ENCODE assay signal across 8 cellular contexts in genomic region chr16:4847774-4848587, GRCh38. TPM values are rescaled to one million over a fixed set of nuclear protein-coding genes. Genes with fewer than 3 reads are reported as not detected.
DNase-seq lines count a peak whose midpoint lies in the region; ATAC-seq and TF ChIP-seq lines count a peak whose summit lies in the region.

No MANE protein-coding gene starts in this region.

- dilution Hi-C loops in IMR-90 (cut with HindIII; ENCODE audit: low sequenced_read_pairs, unreplicated experiment) = no loop called here

- peak overlapping the region; percentile 82 for H3K4me3 Mint-ChIP-seq in WTC11

- H2AFZ ChIP-seq in IMR-90 (replicated peaks; ENCODE audit: low read length, poor library complexity) = peak overlapping the region; percentile 95

- H3K14ac ChIP-seq in IMR-90 (replicated peaks; ENCODE audit: low read depth, low read length) = peak overlapping the region; percentile 49

- no peak for TF ChIP-seq POLR2A in IMR-90 (IDR thresholded peaks at IDR 0.05; ENCODE audit: low read depth, low read length)
- no peak for TF ChIP-seq POLR2A in right lobe of liver (IDR thresholded peaks at IDR 0.05)

- H3K4me3 ChIP-seq in IMR-90 (ENCODE audit: insufficient read depth, low read depth, low read length) = peak overlapping the region; percentile 88
- peak overlapping the region; percentile 85 to 97 (median 89) for H3K4me3 ChIP-seq in right lobe of liver

- peaks cover 56% of the 10 kb centered on the region for H4K20me1 ChIP-seq in IMR-90 (ENCODE audit: insufficient read depth, low read length)

- no peak overlapping the region for H2BK15ac ChIP-seq in IMR-90 (ENCODE audit: low read depth, low read length)

- no peak overlapping the region for H4K91ac ChIP-seq in IMR-90 (ENCODE audit: insufficient read depth, low read depth, low read length)

- peaks cover 3% of the 10 kb centered on the region; the same call in 1 of the 2 replicates for H3K9me1 ChIP-seq in IMR-90 (ENCODE audit: insufficient read depth, low read length)

- peak overlapping the region; percentile 3; the same call in 1 of the 2 replicates for H3K4ac ChIP-seq in IMR-90 (ENCODE audit: low read depth, low read length)

- no peaks in the 10 kb centered on the region for H3K9me3 Mint-ChIP-seq in WTC11

- peak; percentile 23 for ATAC-seq in GM21529 (IDR thresholded peaks at IDR 0.05; ENCODE audit: unreplicated experiment)
- no peak; the same call in none of the 2 replicates for ATAC-seq in IMR-90 (ENCODE audit: low read depth)
- no peak for ATAC-seq in WTC11
- ATAC-seq in right lobe of liver = peak; percentile 5 to 42 (median 22)

- in situ Hi-C loops in IMR-90 (cut with MboI; ENCODE audit: low sequenced_read_pairs) = no loop called here

- peak overlapping the region; percentile 94 for H3K4me2 ChIP-seq in IMR-90 (ENCODE audit: low read depth, low read length)

- H2BK120ac ChIP-seq in IMR-90 (ENCODE audit: low read depth, low read length) = no peak overlapping the region

- H3K18ac ChIP-seq in IMR-90 (ENCODE audit: low read depth, low read length) = no peak overlapping the region

- intact Hi-C loops in IMR-90 (cut with micrococcal nuclease) = loop anchor here (1.0 to 5.0 kb wide), 3 partner anchors 95 to 184 kb away; partner anchors contain the start of gene NAGPA
- intact Hi-C loops in right lobe of liver (cut with DNase I) = no loop called here

- no peak overlapping the region for H4K5ac ChIP-seq in IMR-90 (ENCODE audit: low read depth, low read length)

- DNase-seq in EH (ENCODE audit: low read depth) (peak; percentile 66), IMR-90 (peak; percentile 64), WTC11 (ENCODE audit: low spot score) (peak; percentile 33), dedifferentiated amniotic fluid mesenchymal stem cell (ENCODE audit: extremely low spot score) (peak; percentile 54), right lobe of liver (peak; percentile 56 to 76 (median 71)), hippocampal formation (lab: John Stamatoyannopoulos, UW) (no peak)
- peak in 2 of 3 donors; percentile 4 to 6 for DNase-seq in stimulated activated CD4-positive, alpha-beta T cell treated with anti-CD3 and anti-CD28 coated beads, TNF-alpha, amount 100 ng/mL, for 48 hours (ENCODE audit: low read depth in 3 of 3)

- no peaks in the 10 kb centered on the region for H3K27me3 Mint-ChIP-seq in WTC11 (ENCODE audit: low read depth)

- H3K27ac Mint-ChIP-seq in WTC11 = peak overlapping the region; percentile 24

- 0 out of 2 replicates have a peak overlapping the region, but pooled peaks have one; percentile 7 for H3K56ac ChIP-seq in IMR-90 (ENCODE audit: extremely low read depth, insufficient read depth, low read length)

- H3K27me3 ChIP-seq in IMR-90 (ENCODE audit: control insufficient read depth, insufficient read depth, low read length) (no peaks in the 10 kb centered on the region), right lobe of liver (no peaks in the 10 kb centered on the region)

- H4K8ac ChIP-seq in IMR-90 (ENCODE audit: low read depth in 2 of 2, low read length in 2 of 2) = peak overlapping the region in 1 of 2 experiments; percentile 6; a peak in 1 of 4 replicates

- H3K36me3 ChIP-seq in IMR-90 (ENCODE audit: control insufficient read depth, insufficient read depth, low read length) = peaks cover 11% of the 10 kb centered on the region
- peaks cover 0 to 22% (median 10%) of the 10 kb centered on the region in 4 donors for H3K36me3 ChIP-seq in right lobe of liver

- POLR2A ChIA-PET in IMR-90 (lab: Charles Lee; ENCODE audit: unreplicated experiment) = no interaction called here
- POLR2A ChIA-PET in WTC11 (lab: Charles Lee) = interaction anchor here (2.1 kb wide), 1 partner anchor 88 kb away, joined by 4 read pairs; no protein-coding TSS in a partner anchor

- peak overlapping the region; percentile 32 for H3K23ac ChIP-seq in IMR-90 (ENCODE audit: low read depth, low read length)

- H3K4me1 ChIP-seq in IMR-90 (ENCODE audit: control insufficient read depth, insufficient read depth, low read length) = peaks cover 11% of the 10 kb centered on the region
- H3K4me1 ChIP-seq in right lobe of liver = peaks cover 0 to 41% (median 14%) of the 10 kb centered on the region in 4 donors

- H3K36me3 Mint-ChIP-seq in WTC11 = peaks cover 29% of the 10 kb centered on the region

- peak overlapping the region; percentile 32 for H2BK5ac ChIP-seq in IMR-90 (ENCODE audit: low read depth, low read length, poor library complexity, severe bottlenecking)

- H2AK9ac ChIP-seq in IMR-90 (replicated peaks; ENCODE audit: low read depth, low read length, poor library complexity) = peak overlapping the region; percentile 93

- BruUV-seq in IMR-90 (replicated peaks; lab: Mats Ljungman, UMichigan) = no TSS peak

- H2AK5ac ChIP-seq in IMR-90 (ENCODE audit: low read depth, low read length) = no peak overlapping the region

- H3K79me1 ChIP-seq in IMR-90 (ENCODE audit: low read depth in 1 of 2, low read length in 2 of 2) = peaks cover 15 to 50% of the 10 kb centered on the region in 2 experiments

- H3K27ac ChIP-seq in IMR-90 (ENCODE audit: insufficient read depth, low read length) = peak overlapping the region; percentile 49
- peak overlapping the region; percentile 87 to 96 (median 93) for H3K27ac ChIP-seq in right lobe of liver

- 1% methylated on average over 33 of the region's 83 CpGs; no CpG with 5 or more reads in 1 of the 2 experiments for WGBS in IMR-90 (ENCODE audit: extremely low coverage in 2 of 2, insufficient read length in 1 of 2), 2 experiments
- 0% methylated on average over 37 of the region's 83 CpGs for WGBS in right lobe of liver (ENCODE audit: insufficient coverage, low coverage, low lambda C conversion rate, missing lambda C conversion rate)

- H2BK20ac ChIP-seq in IMR-90 (ENCODE audit: low read depth, low read length) = no peak overlapping the region

- H3K9me3 ChIP-seq in IMR-90 (ENCODE audit: control insufficient read depth, insufficient read depth, low read length) (no peaks in the 10 kb centered on the region), right lobe of liver (no peaks in the 10 kb centered on the region)

- H3K9ac ChIP-seq in IMR-90 (ENCODE audit: low read depth, low read length) = peak overlapping the region; percentile 72

- TF ChIP-seq RAD21 in IMR-90 (IDR thresholded peaks at IDR 0.05; ENCODE audit: low read length) = no peak

- H3K4me1 Mint-ChIP-seq in WTC11 = peaks cover 30% of the 10 kb centered on the region

- CTCF ChIA-PET in IMR-90 (lab: Yijun Ruan, JAX) = no interaction called here
- CTCF ChIA-PET in WTC11 (lab: Charles Lee) = interaction anchor here (0.6 to 2.0 kb wide), 6 partner anchors 106 to 445 kb away, joined by 3 to 10 read pairs (median 3); partner anchors contain the start of genes ANKS3, DNAAF8 and SEC14L5

- TF ChIP-seq CTCF in IMR-90 (conservative IDR thresholded peaks at IDR 0.05; ENCODE audit: low read depth, low read length) = no peak
- TF ChIP-seq CTCF in WTC11 (IDR thresholded peaks at IDR 0.05) = no peak
- TF ChIP-seq CTCF in right lobe of liver (IDR thresholded peaks at IDR 0.05) = no peak

TF ChIP-seq in IMR-90, 13 proteins besides CTCF, POLR2A, EP300 and RAD21:
- TF ChIP-seq NFE2L2 (IDR thresholded peaks at IDR 0.05; ENCODE audit: low read depth, low read length) (no peak), RFX5 (IDR thresholded peaks at IDR 0.05; ENCODE audit: low read depth, low read length) (no peak), MXI1 (IDR thresholded peaks at IDR 0.05; ENCODE audit: borderline replicate concordance, low read depth, low read length) (peak; percentile 60; the same call in 1 of the 2 replicates)

TF ChIP-seq in WTC11, 78 proteins besides CTCF, POLR2A, EP300 and RAD21:
- TF ChIP-seq ZNF423 (CRISPR knock-in tag; IDR thresholded peaks at IDR 0.05) = peak; percentile 50; the same call in 1 of the 2 replicates
- TF ChIP-seq NFATC4 (CRISPR knock-in tag; IDR thresholded peaks at IDR 0.05) = no peak
TF ChIP-seq in WTC11: peak in this region for 1.

RNA-seq across cellular contexts. Expression of gene UBN1, which starts 0.7 kb away (rescaled TPM):
- 5.7 and 7.8 TPM in 2 replicates for total RNA-seq in IMR-90 (2012; rRNA removed)
- 12.9 and 16.3 TPM in 2 replicates for polyA plus RNA-seq in IMR-90 (2012; rRNA removed)
- polyA plus RNA-seq in IMR-90 (2012; cell fraction: cytosol; rRNA removed) = 7.6 and 8.8 TPM in 2 replicates
- 43.7 and 49.4 TPM in 2 replicates for polyA plus RNA-seq in IMR-90 (2012; cell fraction: nucleus; rRNA removed; ENCODE audit: low replicate concordance)
- total RNA-seq in WTC11 (2021) = 35.1 to 38.5 TPM (median 35.9 TPM) in 3 replicates
- 10 to 100 TPM; 12.0 to 18.6 (median 16.2) TPM for total RNA-seq in right lobe of liver

RNA-seq across cellular contexts. Expression of gene GLYR1, which starts 0.9 kb away (rescaled TPM):
- total RNA-seq in IMR-90 (2012; rRNA removed) (26.0 and 27.8 TPM in 2 replicates), WTC11 (2021) (99.7 to 103 TPM (median 99.7 TPM) in 3 replicates), right lobe of liver (10 to 100 TPM; 33.1 to 55.2 (median 51.2) TPM)
- polyA plus RNA-seq in IMR-90 (2012; rRNA removed) = 53.2 and 54.2 TPM in 2 replicates
- polyA plus RNA-seq in IMR-90 (2012; cell fraction: cytosol; rRNA removed) = 28.8 and 39.4 TPM in 2 replicates
- 63.0 and 63.9 TPM in 2 replicates for polyA plus RNA-seq in IMR-90 (2012; cell fraction: nucleus; rRNA removed; ENCODE audit: low replicate concordance)

RNA-seq across cellular contexts. Expression of gene ROGDI, which starts 45.5 kb away (rescaled TPM):
- total RNA-seq in IMR-90 (2012; rRNA removed) (13.6 and 14.2 TPM in 2 replicates), WTC11 (2021) (25.0 to 32.1 TPM (median 31.1 TPM) in 3 replicates), right lobe of liver (10 to 100 TPM in 5 of 6 experiments, 1 to 10 TPM in 1; 8.3 to 24.2 (median 14.0) TPM)
- polyA plus RNA-seq in IMR-90 (2012; rRNA removed) = 27.1 and 30.1 TPM in 2 replicates
- 11.3 and 32.6 TPM in 2 replicates for polyA plus RNA-seq in IMR-90 (2012; cell fraction: cytosol; rRNA removed)
- polyA plus RNA-seq in IMR-90 (2012; cell fraction: nucleus; rRNA removed; ENCODE audit: low replicate concordance) = 67.3 and 174 TPM in 2 replicates

RNA-seq across cellular contexts. Expression of gene SMIM22, which starts 52.8 kb away (rescaled TPM):
- not detected in 2 replicates for total RNA-seq in IMR-90 (2012; rRNA removed)
- not detected in 2 replicates for polyA plus RNA-seq in IMR-90 (2012; rRNA removed)
- polyA plus RNA-seq in IMR-90 (2012; cell fraction: cytosol; rRNA removed) = not detected in 2 replicates
- polyA plus RNA-seq in IMR-90 (2012; cell fraction: nucleus; rRNA removed; ENCODE audit: low replicate concordance) = not detected in 2 replicates
- 1.9 TPM in 1 of 3 replicates, not detected in the others for total RNA-seq in WTC11 (2021)
- under 1 TPM in 2 of 6 experiments, not detected in 4; 0.44 to 0.95 TPM for total RNA-seq in right lobe of liver

RNA-seq across cellular contexts. Expression of gene SEPTIN12, which starts 59.8 kb away (rescaled TPM):
- total RNA-seq in IMR-90 (2012; rRNA removed) (not detected in 2 replicates), WTC11 (2021) (not detected in 3 replicates), right lobe of liver (not detected)
- polyA plus RNA-seq in IMR-90 (2012; rRNA removed) = not detected in 2 replicates
- polyA plus RNA-seq in IMR-90 (2012; cell fraction: cytosol; rRNA removed) = not detected in 2 replicates
- 0.10 TPM in 1 of 2 replicates, not detected in the other for polyA plus RNA-seq in IMR-90 (2012; cell fraction: nucleus; rRNA removed; ENCODE audit: low replicate concordance)

Comparison
In these comparisons a context has a peak if more than half of its experiments do, and no peak if none do; other contexts are left out.
1. DNase-seq: peak in EH (single experiment), IMR-90 (single experiment), WTC11 (single experiment), dedifferentiated amniotic fluid mesenchymal stem cell (single experiment), right lobe of liver (3 of 3) and stimulated activated CD4-positive, alpha-beta T cell treated with anti-CD3 and anti-CD28 coated beads, TNF-alpha, amount 100 ng/mL, for 48 hours (2 of 3); none in hippocampal formation (0 of 2).
2. ATAC-seq: peak in GM21529 (single experiment) and right lobe of liver (4 of 4); none in IMR-90 (single experiment) and WTC11 (single experiment).